In the genomic region with DNA sequence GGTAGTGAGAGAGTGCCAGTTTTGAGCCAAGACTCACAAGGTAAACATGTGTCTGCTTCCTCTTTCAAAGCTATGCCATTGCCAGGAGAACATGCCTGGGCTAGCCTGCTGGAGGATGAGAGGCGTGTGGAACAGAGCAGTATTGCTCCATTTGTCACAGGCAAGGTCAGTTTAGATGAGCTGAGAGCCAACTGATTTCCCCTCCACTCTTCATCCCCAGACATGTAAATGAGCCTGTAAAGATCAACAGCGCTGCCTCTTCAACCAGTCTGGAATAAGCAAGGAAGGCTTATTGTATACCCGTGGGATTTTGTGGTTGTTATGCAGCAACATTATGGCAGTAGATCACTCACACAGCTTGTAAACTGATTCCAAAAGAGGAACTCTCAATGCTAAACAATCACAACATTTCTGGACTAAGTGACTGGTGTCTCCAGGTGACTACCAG, we compare ENCODE assay signal across 9 cellular contexts. TPM values are rescaled to one million over a fixed set of nuclear protein-coding genes. Genes with fewer than 3 reads are reported as not detected.
DNase-seq lines count a peak whose midpoint lies in the region; ATAC-seq and TF ChIP-seq lines count a peak whose summit lies in the region.
"Had no signal": no experiment of that assay in that cellular context is flagged by ENCODE, and none has a peak within 500 bp of the region (broad histone marks: within the 10 kb centered on the region; RNA-seq: fewer than 3 reads in every experiment).

No MANE protein-coding gene starts in this region.

- DNase-seq in RPMI8226 (peak; percentile 69), left lung (no peak), upper lobe of left lung (no peak), colonic mucosa (no peak), globus pallidus (ENCODE audit: low spot score) (no peak)
- no peak for DNase-seq in activated naive CD8-positive, alpha-beta T cell treated with anti-CD3 and anti-CD28 coated beads, Interleukin-2, amount 50 U/mL, for 24 hours

- no peak overlapping the region for H3K4me3 Mint-ChIP-seq in activated naive CD8-positive, alpha-beta T cell treated with anti-CD3 and anti-CD28 coated beads, Interleukin-2, amount 50 U/mL, for 24 hours

- H3K9me3 ChIP-seq in left lung = no peaks in the 10 kb centered on the region
- no peaks in the 10 kb centered on the region for H3K9me3 ChIP-seq in upper lobe of left lung
- no peaks in the 10 kb centered on the region for H3K9me3 ChIP-seq in colonic mucosa

- 47 to 56% methylated on average over 3 of the region's 3 CpGs for WGBS in upper lobe of left lung, 2 donors

- TF ChIP-seq POLR2A in upper lobe of left lung (IDR thresholded peaks at IDR 0.05) = no peak

- no peaks in the 10 kb centered on the region for H3K4me1 Mint-ChIP-seq in activated naive CD8-positive, alpha-beta T cell treated with anti-CD3 and anti-CD28 coated beads, Interleukin-2, amount 50 U/mL, for 24 hours

- H3K36me3 ChIP-seq in left lung (no peaks in the 10 kb centered on the region), upper lobe of left lung (no peaks in the 10 kb centered on the region), colonic mucosa (no peaks in the 10 kb centered on the region)

- H3K27ac Mint-ChIP-seq in activated naive CD8-positive, alpha-beta T cell treated with anti-CD3 and anti-CD28 coated beads, Interleukin-2, amount 50 U/mL, for 24 hours = no peak overlapping the region

- peaks cover 19% of the 10 kb centered on the region for H3K27me3 Mint-ChIP-seq in activated naive CD8-positive, alpha-beta T cell treated with anti-CD3 and anti-CD28 coated beads, Interleukin-2, amount 50 U/mL, for 24 hours

- intact Hi-C loops in left lung (cut with DNase I) (no loop called here), colonic mucosa (cut with DNase I) (no loop called here)

- ATAC-seq in GM18520 (IDR thresholded peaks at IDR 0.05; ENCODE audit: unreplicated experiment) = peak; percentile 83
- peak; percentile 69 for ATAC-seq in HG03196 (IDR thresholded peaks at IDR 0.05; ENCODE audit: unreplicated experiment)
- ATAC-seq in left lung = peak; percentile 72
- ATAC-seq in upper lobe of left lung (ENCODE audit: low FRiP score in 2 of 2) = no peak
- ATAC-seq in activated naive CD8-positive, alpha-beta T cell treated with anti-CD3 and anti-CD28 coated beads, Interleukin-2, amount 50 U/mL, for 24 hours = no peak
- ATAC-seq: K562 had no signal

- H3K4me1 ChIP-seq in left lung = no peaks in the 10 kb centered on the region
- no peaks in the 10 kb centered on the region for H3K4me1 ChIP-seq in upper lobe of left lung
- H3K4me1 ChIP-seq in colonic mucosa = no peaks in the 10 kb centered on the region

- H3K27me3 ChIP-seq in left lung (peaks cover 13 to 30% of the 10 kb centered on the region in 2 donors), upper lobe of left lung (no peaks in the 10 kb centered on the region), colonic mucosa (no peaks in the 10 kb centered on the region)

- TF ChIP-seq CTCF in left lung (IDR thresholded peaks at IDR 0.05) = no peak
- no peak for TF ChIP-seq CTCF in upper lobe of left lung (IDR thresholded peaks at IDR 0.05)
- TF ChIP-seq CTCF in colonic mucosa (IDR thresholded peaks at IDR 0.05) = no peak

- H3K4me3 ChIP-seq in left lung (no peak overlapping the region), upper lobe of left lung (no peak overlapping the region), colonic mucosa (no peak overlapping the region)
- H3K4me3 ChIP-seq: K562 had no signal

- H3K9ac ChIP-seq in colonic mucosa (ENCODE audit: low read depth in 2 of 2, low read length in 2 of 2) = no peak overlapping the region

- no peak for TF ChIP-seq EP300 in upper lobe of left lung (IDR thresholded peaks at IDR 0.05)

- H3K27ac ChIP-seq in left lung (no peak overlapping the region), upper lobe of left lung (no peak overlapping the region), colonic mucosa (no peak overlapping the region)

- H3K36me3 Mint-ChIP-seq in activated naive CD8-positive, alpha-beta T cell treated with anti-CD3 and anti-CD28 coated beads, Interleukin-2, amount 50 U/mL, for 24 hours (ENCODE audit: low read depth) = no peaks in the 10 kb centered on the region

- no peaks in the 10 kb centered on the region for H3K9me3 Mint-ChIP-seq in activated naive CD8-positive, alpha-beta T cell treated with anti-CD3 and anti-CD28 coated beads, Interleukin-2, amount 50 U/mL, for 24 hours

RNA-seq across cellular contexts. Expression of a gene that starts 8.2 kb away (rescaled TPM):
- total RNA-seq in left lung = not detected
- under 1 TPM in 2 of 6 donors, not detected in 4; 0.15 to 0.20 TPM for total RNA-seq in upper lobe of left lung
- total RNA-seq in colonic mucosa = 1 to 10 TPM in 1 of 2 donors, under 1 TPM in 1; 0.82 to 1.6 TPM
- total RNA-seq: K562 had no signal

Comparison
In these comparisons a context has a peak if more than half of its experiments do, and no peak if none do; other contexts are left out.
1. ATAC-seq: peak in GM18520 (single experiment), HG03196 (single experiment) and left lung (single experiment); none in upper lobe of left lung (0 of 2) and activated naive CD8-positive, alpha-beta T cell treated with anti-CD3 and anti-CD28 coated beads, Interleukin-2, amount 50 U/mL, for 24 hours (single experiment).